Comparison of ENCODE assay signal across 8 cellular contexts in genomic region chr13:20901668-20902437, GRCh38. TPM values are rescaled to one million over a fixed set of nuclear protein-coding genes. Genes with fewer than 3 reads are reported as not detected.
A peak's percentile ranks its signal among the peaks of the same experiment; 100 is the strongest.
DNase-seq lines count a peak whose midpoint lies in the region; ATAC-seq lines count a peak whose summit lies in the region.

No MANE protein-coding gene starts in this region.

- in situ Hi-C loops in G401 (cut with HindIII; ENCODE audit: low sequenced_read_pairs), result no loop called here

- peak; percentile 44 for ATAC-seq in GM21447 (IDR thresholded peaks at IDR 0.05; ENCODE audit: unreplicated experiment)

- peak overlapping the region; percentile 74 for H3K27ac ChIP-seq in SJSA1
- H3K27ac ChIP-seq in caudate nucleus (ENCODE audit: low read depth, low read length), result peak overlapping the region; percentile 71

- peak overlapping the region; percentile 86 for H3K4me3 ChIP-seq in SJSA1

- peaks cover 14% of the 10 kb centered on the region for H3K4me1 ChIP-seq in SJSA1 (replicated peaks)

- DNase-seq in G401 (ENCODE audit: low spot score), result peak; percentile 23
- DNase-seq in HUDEP-2 (lab: John Stamatoyannopoulos, UW; ENCODE audit: unreplicated experiment in 76 of 76), result peak in 70 of 76 experiments; percentile 3 to 67 (median 40)
- peak in 1 of 2 experiments; percentile 45 for DNase-seq in SJSA1 (ENCODE audit: low read depth in 1 of 2, low spot score in 2 of 2)
- peak in 13 of 61 donors; percentile 4 to 66 (median 37) for DNase-seq in caudate nucleus (lab: John Stamatoyannopoulos, UW)
- DNase-seq in left kidney (ENCODE audit: low read depth, low spot score), result peak; percentile 83
- DNase-seq in stimulated activated CD4-positive, alpha-beta T cell treated with anti-CD3 and anti-CD28 coated beads, TNF-alpha, amount 100 ng/mL, for 48 hours (ENCODE audit: low read depth in 3 of 3), result peak; percentile 2 to 27 (median 3)
- no peak for DNase-seq in NCI-H1436 (lab: John Stamatoyannopoulos, UW)

- no peaks in the 10 kb centered on the region for H3K27me3 ChIP-seq in SJSA1 (replicated peaks)

- peaks cover 14% of the 10 kb centered on the region for H3K36me3 ChIP-seq in SJSA1

- H3K9me3 ChIP-seq in SJSA1 (replicated peaks), result no peaks in the 10 kb centered on the region

RNA-seq across cellular contexts. Expression of gene XPO4, which starts 0.7 kb away (rescaled TPM):
- 15.4 and 24.1 TPM in 2 replicates for total RNA-seq in G401 (2014; rRNA removed; shearing (Covaris generic))
- total RNA-seq in SJSA1 (2014; rRNA removed; shearing (Covaris generic)), result 11.5 and 20.1 TPM in 2 replicates
